In the genomic region with DNA sequence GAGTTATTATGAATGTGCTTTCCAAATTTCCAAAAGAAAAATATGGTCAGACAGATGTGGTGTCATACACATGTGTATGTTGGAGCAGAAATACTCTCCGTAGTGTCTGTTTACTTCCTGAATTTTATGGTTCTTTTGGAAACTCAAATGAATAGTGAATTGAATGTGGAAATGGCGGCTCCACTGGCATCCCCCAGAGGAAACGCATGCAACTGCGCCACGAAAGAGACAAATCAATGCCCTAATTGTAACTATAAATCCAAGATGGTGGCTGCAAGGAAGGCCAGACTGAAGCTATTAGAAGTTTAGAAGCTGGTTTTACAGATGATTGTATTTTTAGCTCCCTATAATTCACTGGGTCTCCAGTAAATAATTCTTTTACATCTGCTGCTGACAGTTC, we compare ENCODE assay signal across 10 cellular contexts.
"Had no signal": no experiment of that assay in that cellular context is flagged by ENCODE, and none has a peak within 500 bp of the region (broad histone marks: within the 10 kb centered on the region; RNA-seq: fewer than 3 reads in every experiment).

No MANE protein-coding gene starts in this region.

- H3K4me1 Mint-ChIP-seq: IgD-negative memory B cell had no signal

- H3K9ac ChIP-seq: GM23248 had no signal

- H3K27me3 Mint-ChIP-seq: IgD-negative memory B cell had no signal

- DNase-seq: GM23248, GOT3, HFFc6, KBM-7 had no signal

- H3K9me3 ChIP-seq: HAP-1 had no signal

- FAIRE-seq: H54, HepG2 had no signal

- H3K4me1 ChIP-seq: HAP-1 had no signal

- H3K4me3 ChIP-seq: GM23248, HAP-1 had no signal

- H3K4me3 Mint-ChIP-seq: HFFc6, IgD-negative memory B cell had no signal

- ATAC-seq: HCT116, HepG2 had no signal

- H3K36me3 ChIP-seq: HAP-1 had no signal

- H3K27ac ChIP-seq: GM23248, HL-60 had no signal

- H3K36me3 Mint-ChIP-seq: IgD-negative memory B cell had no signal

- H3K27ac Mint-ChIP-seq: HFFc6, IgD-negative memory B cell had no signal
